ENCODE assay signal across 16 cellular contexts in the genomic region with DNA sequence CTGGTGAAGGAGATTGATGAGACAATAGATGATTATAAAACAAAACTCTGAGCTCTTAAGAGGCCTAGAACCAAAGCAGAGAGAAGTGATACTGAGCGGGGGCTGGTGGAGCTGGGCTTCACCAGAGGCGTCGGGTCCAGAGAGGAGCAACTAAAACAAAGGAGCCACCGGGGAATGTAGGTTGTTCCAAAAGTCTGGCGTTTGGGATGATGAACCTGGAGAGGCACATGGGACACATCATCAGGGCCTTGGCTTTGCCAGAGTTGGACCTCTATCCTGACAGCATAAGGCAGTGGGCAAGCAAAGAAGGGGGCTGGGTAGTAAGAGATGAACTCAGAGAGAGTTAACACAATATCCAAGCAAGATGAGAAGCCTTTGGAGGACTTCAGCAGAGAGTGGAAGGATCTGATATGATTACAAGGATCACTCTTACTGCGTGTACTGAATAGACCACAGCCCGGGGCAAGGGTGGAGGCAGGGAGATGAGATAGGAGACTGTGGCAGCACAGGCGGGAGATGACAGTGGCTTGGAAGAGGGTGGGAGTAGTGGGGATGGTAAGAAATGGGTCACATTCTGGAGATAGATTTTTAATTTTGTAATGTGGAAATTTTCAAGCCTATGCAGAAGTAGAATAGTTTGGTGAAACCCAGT. TPM values are rescaled to one million over a fixed set of nuclear protein-coding genes. Genes with fewer than 3 reads are reported as not detected.
DNase-seq lines count a peak whose midpoint lies in the region; ATAC-seq and TF ChIP-seq lines count a peak whose summit lies in the region.
"Had no signal": no experiment of that assay in that cellular context is flagged by ENCODE, and none has a peak within 500 bp of the region (broad histone marks: within the 10 kb centered on the region; RNA-seq: fewer than 3 reads in every experiment).

No MANE protein-coding gene starts in this region.

- 78% methylated on average over 7 of the region's 8 CpGs for WGBS in mammary epithelial cell (ENCODE audit: low coverage, missing lambda C conversion rate)

- H3K79me2 ChIP-seq in mammary epithelial cell (ENCODE audit: insufficient read depth, low read length) = no peaks in the 10 kb centered on the region

- no peak overlapping the region for H3K27ac ChIP-seq in mammary epithelial cell (ENCODE audit: insufficient read depth, low read depth, low read length)
- H3K27ac ChIP-seq in uterus = peak overlapping the region; percentile 38 to 83
- H3K27ac ChIP-seq: neural progenitor cell, PC-9 had no signal

- POLR2A ChIA-PET in MCF 10A (lab: Yijun Ruan, JAX) = interaction anchor here (0.9 to 2.0 kb wide), 5 partner anchors 11 to 139 kb away, joined by 3 to 14 read pairs (median 4); no protein-coding TSS in a partner anchor

- H4K20me1 ChIP-seq in mammary epithelial cell (ENCODE audit: insufficient read depth, low read length) = no peaks in the 10 kb centered on the region

- intact Hi-C loops in MCF 10A (cut with micrococcal nuclease) (no loop called here), mammary epithelial cell (cut with micrococcal nuclease) (loop anchor here (10.0 kb wide), 1 partner anchor 456 kb away; no protein-coding TSS in a partner anchor), Right ventricle myocardium superior (cut with DNase I) (loop anchor here (10.0 kb wide), 1 partner anchor 216 kb away; the partner anchor contains the start of gene PXYLP1), uterus (cut with DNase I; ENCODE audit: low total_unique reads) (no loop called here)

- H3K4me2 ChIP-seq in mammary epithelial cell (ENCODE audit: insufficient read depth, low read depth, low read length) = no peak overlapping the region
- H3K4me2 ChIP-seq: neural progenitor cell, PC-9 had no signal

- CTCF ChIA-PET in MCF 10A (lab: Yijun Ruan, JAX) = interaction anchor here (0.6 to 3.8 kb wide), 8 partner anchors 8 to 147 kb away, joined by 3 to 30 read pairs (median 6); no protein-coding TSS in a partner anchor
- CTCF ChIA-PET in mammary epithelial cell (lab: Charles Lee; ENCODE audit: low non-redundant PET) = no interaction called here

- TSS peak; percentile 0 for BruUV-seq in MCF 10A (replicated peaks; lab: Mats Ljungman, UMichigan)
- no TSS peak for BruUV-seq in mammary epithelial cell (replicated peaks; lab: Mats Ljungman, UMichigan)

- H3K4me3 Mint-ChIP-seq in MCF 10A (ENCODE audit: unreplicated experiment) = no peak overlapping the region
- H3K4me3 Mint-ChIP-seq: activated B cell treated with CpG ODN at 0.5 μM for 24 hours; activated naive CD8-positive, alpha-beta T cell; neural progenitor cell had no signal

- H3K36me3 Mint-ChIP-seq in MCF 10A (ENCODE audit: insufficient read depth, unreplicated experiment) = peaks cover 43% of the 10 kb centered on the region
- H3K36me3 Mint-ChIP-seq: neural progenitor cell had no signal

- no peaks in the 10 kb centered on the region for H3K27me3 Mint-ChIP-seq in MCF 10A (ENCODE audit: insufficient read depth, unreplicated experiment)
- H3K27me3 Mint-ChIP-seq: activated B cell treated with CpG ODN at 0.5 μM for 24 hours; activated naive CD8-positive, alpha-beta T cell had no signal

- H3K4me1 ChIP-seq in mammary epithelial cell (ENCODE audit: insufficient read depth, low read length) = no peaks in the 10 kb centered on the region
- no peaks in the 10 kb centered on the region for H3K4me1 ChIP-seq in uterus
- H3K4me1 ChIP-seq: HAP-1, neural progenitor cell had no signal

- no peaks in the 10 kb centered on the region for H3K9me3 Mint-ChIP-seq in MCF 10A (ENCODE audit: unreplicated experiment)
- H3K9me3 Mint-ChIP-seq: activated B cell treated with CpG ODN at 0.5 μM for 24 hours, neural progenitor cell had no signal

- no peak overlapping the region for H3K9ac ChIP-seq in mammary epithelial cell (ENCODE audit: insufficient read depth, low read length)
- H3K9ac ChIP-seq: neural progenitor cell had no signal

- H3K9me3 ChIP-seq in mammary epithelial cell (replicated peaks; ENCODE audit: insufficient read depth, low read length) (no peaks in the 10 kb centered on the region), uterus (no peaks in the 10 kb centered on the region)
- H3K9me3 ChIP-seq: HAP-1, heart right ventricle had no signal

- peaks cover 26% of the 10 kb centered on the region for H3K4me1 Mint-ChIP-seq in MCF 10A (ENCODE audit: insufficient read depth, unreplicated experiment)

- in situ Hi-C loops in mammary epithelial cell (cut with MboI; ENCODE audit: low sequenced_read_pairs in 2 of 2) = loop anchor here in 1 of 2 donors (5.0 kb wide), 1 partner anchor 149 kb away; no protein-coding TSS in a partner anchor

- no peaks in the 10 kb centered on the region for H3K27me3 ChIP-seq in mammary epithelial cell (ENCODE audit: insufficient read depth, low read length)
- H3K27me3 ChIP-seq in uterus = no peaks in the 10 kb centered on the region
- H3K27me3 ChIP-seq: heart right ventricle, neural progenitor cell had no signal

- dilution Hi-C loops in mammary epithelial cell (cut with HindIII; ENCODE audit: low sequenced_read_pairs) = loop anchor here (5.0 kb wide), 2 partner anchors 39 to 144 kb away; no protein-coding TSS in a partner anchor

- H3K36me3 ChIP-seq in mammary epithelial cell (ENCODE audit: insufficient read depth, low read length) (peaks cover 6% of the 10 kb centered on the region), uterus (no peaks in the 10 kb centered on the region)
- H3K36me3 ChIP-seq: HAP-1, neural progenitor cell had no signal

- no peak overlapping the region for H3K27ac Mint-ChIP-seq in MCF 10A (ENCODE audit: low read depth, unreplicated experiment)
- H3K27ac Mint-ChIP-seq: activated B cell treated with CpG ODN at 0.5 μM for 24 hours; activated naive CD8-positive, alpha-beta T cell; neural progenitor cell had no signal

- H3K4me3 ChIP-seq in mammary epithelial cell (replicated peaks in 1 of 3; ENCODE audit: insufficient read depth in 1 of 3, low read depth in 2 of 3, low read length in 3 of 3) (no peak overlapping the region), uterus (no peak overlapping the region)
- H3K4me3 ChIP-seq: HAP-1, heart right ventricle, neural progenitor cell, PC-9 had no signal

- ATAC-seq in Right ventricle myocardium superior (ENCODE audit: poor library complexity) (peak; percentile 8), GM19467 (IDR thresholded peaks at IDR 0.05; ENCODE audit: unreplicated experiment) (no peak)

- H2AFZ ChIP-seq in mammary epithelial cell (ENCODE audit: low read depth, low read length) = no peak overlapping the region
- H2AFZ ChIP-seq: neural progenitor cell, PC-9 had no signal

- TF ChIP-seq POLR2A in uterus (IDR thresholded peaks at IDR 0.05) = no peak

- DNase-seq in MCF 10A (ENCODE audit: unreplicated experiment) (peak; percentile 15), mammary epithelial cell (no peak), RPMI8226 (peak; percentile 19), Right ventricle myocardium superior (no peak), uterus (no peak), CD1c-positive myeloid dendritic cell (ENCODE audit: extremely low spot score) (no peak), NCI-H526 treated with DMSO at 0.1 percent for 48 hours (lab: John Stamatoyannopoulos, UW) (no peak)
- DNase-seq: activated B cell treated with CpG ODN at 0.5 μM for 24 hours, heart right ventricle, mesendoderm, NCI-H187 treated with DMSO at 0.1 percent for 48 hours, PC-9 had no signal

- no peak for TF ChIP-seq CTCF in MCF 10A (IDR thresholded peaks at IDR 0.05; ENCODE audit: unreplicated experiment)
- no peak for TF ChIP-seq CTCF in mammary epithelial cell (conservative IDR thresholded peaks at IDR 0.05 in 1 of 2, IDR thresholded peaks at IDR 0.05 in 1 of 2; ENCODE audit: extremely low read depth in 1 of 2, insufficient read depth in 1 of 2, low read depth in 1 of 2, low read length in 2 of 2)
- TF ChIP-seq CTCF in uterus (IDR thresholded peaks at IDR 0.05) = no peak

RNA-seq across cellular contexts. Expression of gene RASA2, which starts 36.0 kb away (rescaled TPM):
- total RNA-seq in MCF 10A (2022) = 15.8 and 19.5 TPM in 2 replicates
- total RNA-seq in mammary epithelial cell = 10 to 100 TPM; 14.8 to 19.5 TPM
- polyA plus RNA-seq in mammary epithelial cell = 6.3 TPM
- polyA minus RNA-seq in mammary epithelial cell = 16.3 TPM
- 3.5 TPM for total RNA-seq in Right ventricle myocardium superior
- 10 to 100 TPM; 11.3 to 49.4 (median 38.7) TPM for total RNA-seq in uterus

Comparison
In these comparisons a context has a peak if more than half of its experiments do, and no peak if none do; other contexts are left out.
1. DNase-seq: peak in MCF 10A (single experiment) and RPMI8226 (single experiment); none in mammary epithelial cell (single experiment), Right ventricle myocardium superior (single experiment), uterus (0 of 2), CD1c-positive myeloid dendritic cell (single experiment) and NCI-H526 treated with DMSO at 0.1 percent for 48 hours (single experiment).
2. intact Hi-C loops: an anchor here in mammary epithelial cell (10.0 kb wide) and Right ventricle myocardium superior (10.0 kb wide); none called in MCF 10A and uterus.